1 cellular context compared by ENCODE assay signal in the genomic region with DNA sequence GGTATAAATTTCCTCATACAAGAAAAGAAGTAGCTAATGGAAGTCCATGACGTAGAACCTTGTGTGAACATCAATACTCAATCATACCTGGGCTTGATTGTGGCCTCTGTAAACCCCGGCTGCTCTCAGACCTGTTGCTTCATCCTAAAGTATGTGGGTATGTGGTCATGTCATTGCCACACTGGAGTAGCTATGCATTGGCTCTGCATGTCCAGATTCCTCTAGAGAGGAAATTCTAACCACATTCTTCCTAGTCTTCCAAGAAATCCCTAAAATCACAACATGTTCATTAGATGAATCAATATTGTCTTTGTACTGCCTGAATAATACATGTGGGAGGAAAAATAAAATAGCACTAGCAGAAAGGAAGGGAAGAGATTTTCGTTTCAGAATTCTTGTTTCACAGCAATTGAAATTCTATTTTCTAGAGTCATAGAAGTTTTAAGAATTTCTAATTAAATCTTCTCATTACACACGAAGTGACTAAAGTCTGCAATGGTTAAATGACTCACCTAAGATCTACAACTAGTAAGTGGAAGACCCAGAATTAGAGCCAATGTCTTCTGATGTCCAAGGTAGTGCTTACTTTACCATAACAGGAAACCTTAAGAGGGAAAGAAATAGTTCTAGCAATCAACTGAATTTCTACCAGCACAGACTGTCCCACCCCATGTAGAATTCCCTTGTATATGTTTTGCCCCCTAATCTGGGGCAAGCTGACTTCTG.
TF ChIP-seq lines count a peak whose summit lies in the region.

No MANE protein-coding gene starts in this region.

TF ChIP-seq in SK-N-SH, 30 proteins besides CTCF, POLR2A, EP300 and RAD21 (continued from another document):
- TF ChIP-seq SIN3A (IDR thresholded peaks at IDR 0.05; ENCODE audit: borderline replicate concordance, low read depth, low read length) (no peak), USF1 (IDR thresholded peaks at IDR 0.05; ENCODE audit: borderline replicate concordance, low read depth) (no peak), MEF2A (IDR thresholded peaks at IDR 0.05; ENCODE audit: borderline replicate concordance, low read depth) (no peak), ELF1 (IDR thresholded peaks at IDR 0.05) (no peak), JUND (IDR thresholded peaks at IDR 0.05) (peak; percentile 22; the same call in 1 of the 2 replicates)
